Comparison of ENCODE assay signal across 10 cellular contexts in genomic region chr2:25331686-25332365, GRCh38. TPM values are rescaled to one million over a fixed set of nuclear protein-coding genes. Genes with fewer than 3 reads are reported as not detected.
A peak's percentile ranks its signal among the peaks of the same experiment; 100 is the strongest.
DNase-seq lines count a peak whose midpoint lies in the region; ATAC-seq and TF ChIP-seq lines count a peak whose summit lies in the region.
"Had no signal": no experiment of that assay in that cellular context is flagged by ENCODE, and none has a peak within 500 bp of the region (broad histone marks: within the 10 kb centered on the region; RNA-seq: fewer than 3 reads in every experiment).

No MANE protein-coding gene starts in this region.

- peaks cover 33% of the 10 kb centered on the region for H3K4me1 Mint-ChIP-seq in type B pancreatic cell (ENCODE audit: unreplicated experiment)

- H3K27me3 ChIP-seq in skeletal muscle tissue (ENCODE audit: control insufficient read depth in 3 of 3, insufficient read depth in 3 of 3, low read length in 3 of 3), result no peaks in the 10 kb centered on the region

- peaks cover 72 to 87% (median 85%) of the 10 kb centered on the region in 3 donors for H3K4me1 ChIP-seq in skeletal muscle tissue (ENCODE audit: control insufficient read depth in 3 of 3, insufficient read depth in 3 of 3, low read length in 3 of 3)

- no peak overlapping the region for H3K27ac Mint-ChIP-seq in type B pancreatic cell

- ATAC-seq in GM19395 (IDR thresholded peaks at IDR 0.05; ENCODE audit: unreplicated experiment), result no peak
- ATAC-seq in GM21825 (IDR thresholded peaks at IDR 0.05; ENCODE audit: unreplicated experiment), result no peak

- no peaks in the 10 kb centered on the region for H3K9me3 Mint-ChIP-seq in type B pancreatic cell

- H3K36me3 ChIP-seq in skeletal muscle tissue (ENCODE audit: control insufficient read depth in 3 of 3, insufficient read depth in 3 of 3, low read length in 3 of 3), result peaks cover 0 to 5% (median 0%) of the 10 kb centered on the region in 3 donors

- no peaks in the 10 kb centered on the region for H3K27me3 Mint-ChIP-seq in type B pancreatic cell

- H3K4me3 Mint-ChIP-seq in type B pancreatic cell, result no peak overlapping the region

- H3K4me3 ChIP-seq in skeletal muscle tissue (ENCODE audit: low read length in 3 of 3), result no peak overlapping the region
- H3K4me3 ChIP-seq: coronary artery had no signal

- peaks cover 0 to 3% (median 0%) of the 10 kb centered on the region in 3 donors for H3K9me3 ChIP-seq in skeletal muscle tissue (ENCODE audit: control insufficient read depth in 3 of 3, low read length in 3 of 3)

- peak overlapping the region in 2 of 3 donors; percentile 34 to 70 for H3K9ac ChIP-seq in skeletal muscle tissue (ENCODE audit: low read depth in 1 of 3, low read length in 3 of 3)

- H3K27ac ChIP-seq in angular gyrus (ENCODE audit: low read depth, low read length) (peak overlapping the region; percentile 93), skeletal muscle tissue (ENCODE audit: low read depth, low read length) (peak overlapping the region; percentile 85)
- H3K27ac ChIP-seq: coronary artery had no signal

- no peak for TF ChIP-seq CTCF in type B pancreatic cell (conservative IDR thresholded peaks at IDR 0.05)

- H3K36me3 Mint-ChIP-seq in type B pancreatic cell, result peaks cover 16% of the 10 kb centered on the region

- DNase-seq in Daoy (ENCODE audit: low read depth) (peak; percentile 58), NCI-H69 (lab: John Stamatoyannopoulos, UW) (peak; percentile 16), type B pancreatic cell (ENCODE audit: extremely low spot score, unreplicated experiment) (no peak), NCI-H774 (lab: John Stamatoyannopoulos, UW) (no peak)
- DNase-seq: NCI-H2171 had no signal

RNA-seq across cellular contexts. Expression of gene DNMT3A, which starts 9.9 kb away (rescaled TPM):
- 17.7 and 19.3 TPM in 2 replicates for total RNA-seq in Daoy (2014; rRNA removed; shearing (Covaris generic))
- total RNA-seq in skeletal muscle tissue (62.1 TPM), type B pancreatic cell (ENCODE audit: low replicate concordance) (97.6 and 139 TPM in 2 replicates)

Comparison
In these comparisons a context has a peak if more than half of its experiments do, and no peak if none do; other contexts are left out.
1. DNase-seq: peak in Daoy (single experiment) and NCI-H69 (single experiment); none in type B pancreatic cell (single experiment) and NCI-H774 (single experiment).